29 cellular contexts compared by ENCODE assay signal in genomic region chr6:107587402-107587801, GRCh38.
"Had no signal": no experiment of that assay in that cellular context is flagged by ENCODE, and none has a peak within 500 bp of the region (broad histone marks: within the 10 kb centered on the region; RNA-seq: fewer than 3 reads in every experiment).

No MANE protein-coding gene starts in this region.

- H3K27ac Mint-ChIP-seq: activated CD4-positive, alpha-beta T cell treated with anti-CD3 and anti-CD28 coated beads, Interleukin-2, amount 10 ng/mL, durations not matched to agents 7 days and 5 days; activated CD8-positive, alpha-beta memory T cell treated with anti-CD3 and anti-CD28 coated beads, Interleukin-2, amount 10 ng/mL, durations not matched to agents 7 days and 5 days; activated CD8-positive, alpha-beta T cell treated with anti-CD3 and anti-CD28 coated beads for 36 hours; activated naive CD8-positive, alpha-beta T cell treated with anti-CD3 and anti-CD28 coated beads, Interleukin-2, amount 50 U/mL, for 24 hours; activated T-helper 1 cell treated with anti-CD3 and anti-CD28 coated beads, Interleukin-12 subunit alpha, Interleukin-12 subunit beta, Interleukin-2, Interleukin-4 antibody, amounts not matched to agents 30 ng/mL and 10 ng/mL and 1 ng/mL, durations not matched to agents 14 hours and 24 hours and 36 hours; effector memory CD8-positive, alpha-beta T cell; naive thymus-derived CD4-positive, alpha-beta T cell; stimulated activated effector memory CD8-positive, alpha-beta T cell treated with anti-CD3 and anti-CD28 coated beads, Interleukin-12 subunit alpha, Interleukin-12 subunit beta, amount 100 ng/mL, for 72 hours; stimulated activated naive CD8-positive, alpha-beta T cell treated with anti-CD3 and anti-CD28 coated beads, Interleukin-15, amount 100 ng/mL, for 72 hours had no signal

- H3K36me3 ChIP-seq: neutrophil, ovary, prostate gland, right lobe of liver, vagina had no signal

- H3K4me1 Mint-ChIP-seq: activated CD4-positive, alpha-beta T cell treated with anti-CD3 and anti-CD28 coated beads, Interleukin-2, amount 10 ng/mL, durations not matched to agents 7 days and 5 days; activated CD8-positive, alpha-beta memory T cell treated with anti-CD3 and anti-CD28 coated beads, Interleukin-2, amount 10 ng/mL, durations not matched to agents 7 days and 5 days; activated naive CD8-positive, alpha-beta T cell treated with anti-CD3 and anti-CD28 coated beads, Interleukin-2, amount 50 U/mL, for 24 hours; naive thymus-derived CD4-positive, alpha-beta T cell; stimulated activated effector memory CD8-positive, alpha-beta T cell treated with anti-CD3 and anti-CD28 coated beads, Interleukin-12 subunit alpha, Interleukin-12 subunit beta, amount 100 ng/mL, for 72 hours; stimulated activated naive CD8-positive, alpha-beta T cell treated with anti-CD3 and anti-CD28 coated beads, Interleukin-15, amount 100 ng/mL, for 72 hours had no signal

- H3K4me1 ChIP-seq: prostate gland, vagina had no signal

- H3K9me3 Mint-ChIP-seq: activated CD4-positive, alpha-beta T cell treated with anti-CD3 and anti-CD28 coated beads, Interleukin-2, amount 10 ng/mL, durations not matched to agents 7 days and 5 days; activated CD8-positive, alpha-beta T cell treated with anti-CD3 and anti-CD28 coated beads for 36 hours; activated naive CD8-positive, alpha-beta T cell treated with anti-CD3 and anti-CD28 coated beads, Interleukin-2, amount 50 U/mL, for 24 hours; activated T-helper 1 cell treated with anti-CD3 and anti-CD28 coated beads, Interleukin-12 subunit alpha, Interleukin-12 subunit beta, Interleukin-2, Interleukin-4 antibody, amounts not matched to agents 30 ng/mL and 10 ng/mL and 1 ng/mL, durations not matched to agents 14 hours and 24 hours and 36 hours; effector memory CD8-positive, alpha-beta T cell; naive thymus-derived CD4-positive, alpha-beta T cell; stimulated activated effector memory CD8-positive, alpha-beta T cell treated with anti-CD3 and anti-CD28 coated beads, Interleukin-12 subunit alpha, Interleukin-12 subunit beta, amount 100 ng/mL, for 72 hours; stimulated activated naive CD8-positive, alpha-beta T cell treated with anti-CD3 and anti-CD28 coated beads, Interleukin-15, amount 100 ng/mL, for 72 hours had no signal

- H3K4me3 Mint-ChIP-seq: activated CD4-positive, alpha-beta T cell treated with anti-CD3 and anti-CD28 coated beads, Interleukin-2, amount 10 ng/mL, durations not matched to agents 7 days and 5 days; activated CD8-positive, alpha-beta memory T cell treated with anti-CD3 and anti-CD28 coated beads, Interleukin-2, amount 10 ng/mL, durations not matched to agents 7 days and 5 days; activated CD8-positive, alpha-beta T cell treated with anti-CD3 and anti-CD28 coated beads for 36 hours; activated naive CD8-positive, alpha-beta T cell treated with anti-CD3 and anti-CD28 coated beads, Interleukin-2, amount 50 U/mL, for 24 hours; activated T-helper 1 cell treated with anti-CD3 and anti-CD28 coated beads, Interleukin-12 subunit alpha, Interleukin-12 subunit beta, Interleukin-2, Interleukin-4 antibody, amounts not matched to agents 30 ng/mL and 10 ng/mL and 1 ng/mL, durations not matched to agents 14 hours and 24 hours and 36 hours; effector memory CD8-positive, alpha-beta T cell; naive thymus-derived CD4-positive, alpha-beta T cell; stimulated activated effector memory CD8-positive, alpha-beta T cell treated with anti-CD3 and anti-CD28 coated beads, Interleukin-12 subunit alpha, Interleukin-12 subunit beta, amount 100 ng/mL, for 72 hours; stimulated activated naive CD8-positive, alpha-beta T cell treated with anti-CD3 and anti-CD28 coated beads, Interleukin-15, amount 100 ng/mL, for 72 hours had no signal

- H3K36me3 Mint-ChIP-seq: activated CD8-positive, alpha-beta memory T cell treated with anti-CD3 and anti-CD28 coated beads, Interleukin-2, amount 10 ng/mL, durations not matched to agents 7 days and 5 days; naive thymus-derived CD4-positive, alpha-beta T cell; stimulated activated effector memory CD8-positive, alpha-beta T cell treated with anti-CD3 and anti-CD28 coated beads, Interleukin-12 subunit alpha, Interleukin-12 subunit beta, amount 100 ng/mL, for 72 hours had no signal

- H3K9me3 ChIP-seq: body of pancreas, neutrophil, ovary, prostate gland, right lobe of liver, vagina had no signal

- H3K27me3 Mint-ChIP-seq: activated naive CD8-positive, alpha-beta T cell treated with anti-CD3 and anti-CD28 coated beads, Interleukin-2, amount 50 U/mL, for 24 hours had no signal

- H3K27me3 ChIP-seq: body of pancreas, ovary, right lobe of liver, vagina had no signal

- DNase-seq: activated CD4-positive, alpha-beta T cell treated with anti-CD3 and anti-CD28 coated beads, Interleukin-2, amount 10 ng/mL, durations not matched to agents 7 days and 5 days; activated CD4-positive, CD25-positive, alpha-beta regulatory T cell treated with anti-CD3 and anti-CD28 coated beads, Interleukin-2, amount 50 U/mL, for 72 hours; activated CD8-positive, alpha-beta memory T cell treated with anti-CD3 and anti-CD28 coated beads, Interleukin-2, amount 10 ng/mL, durations not matched to agents 7 days and 5 days; activated CD8-positive, alpha-beta T cell treated with anti-CD3 and anti-CD28 coated beads for 36 hours; activated gamma-delta T cell; activated naive CD4-positive, alpha-beta T cell treated with anti-CD3 and anti-CD28 coated beads, Interleukin-2, amount 50 U/mL, for 16 hours; activated naive CD8-positive, alpha-beta T cell treated with anti-CD3 and anti-CD28 coated beads, Interleukin-2, amount 50 U/mL, for 24 hours; activated T-cell treated with anti-CD3 and anti-CD28 coated beads for 4 hours; anterior cingulate cortex; body of pancreas; central memory CD4-positive, alpha-beta T cell; effector memory CD8-positive, alpha-beta T cell; foreskin melanocyte; hippocampal formation; naive thymus-derived CD4-positive, alpha-beta T cell; ovary; right lobe of liver; stimulated activated CD4-positive, alpha-beta T cell treated with anti-CD3 and anti-CD28 coated beads, Interleukin-1b, Interleukin-23, amount 100 ng/mL, for 48 hours; stimulated activated naive CD8-positive, alpha-beta T cell treated with anti-CD3 and anti-CD28 coated beads, Interleukin-15, amount 100 ng/mL, for 72 hours; T-helper 2 cell; trophoblast cell had no signal

- H3K4me3 ChIP-seq: body of pancreas, lung, ovary, prostate gland, right lobe of liver, skin epidermis, vagina had no signal

- ATAC-seq: activated CD8-positive, alpha-beta memory T cell treated with anti-CD3 and anti-CD28 coated beads, Interleukin-2, amount 10 ng/mL, durations not matched to agents 7 days and 5 days; activated CD8-positive, alpha-beta T cell treated with anti-CD3 and anti-CD28 coated beads for 36 hours; activated naive CD8-positive, alpha-beta T cell treated with anti-CD3 and anti-CD28 coated beads, Interleukin-2, amount 50 U/mL, for 24 hours; body of pancreas; effector memory CD8-positive, alpha-beta T cell; esophagus mucosa; naive thymus-derived CD4-positive, alpha-beta T cell; stimulated activated effector memory CD8-positive, alpha-beta T cell treated with anti-CD3 and anti-CD28 coated beads, Interleukin-12 subunit alpha, Interleukin-12 subunit beta, amount 100 ng/mL, for 72 hours; stimulated activated naive CD8-positive, alpha-beta T cell treated with anti-CD3 and anti-CD28 coated beads, Interleukin-15, amount 100 ng/mL, for 72 hours had no signal

- H3K27ac ChIP-seq: body of pancreas, neutrophil, prostate gland, right lobe of liver, skin epidermis, vagina had no signal
